Comparison of ENCODE assay signal across 8 cellular contexts in genomic region chr4:159227984-159228383, GRCh38.
A peak's percentile ranks its signal among the peaks of the same experiment; 100 is the strongest.
DNase-seq lines count a peak whose midpoint lies in the region; ATAC-seq, FAIRE-seq and TF ChIP-seq lines count a peak whose summit lies in the region.

No MANE protein-coding gene starts in this region.

- peaks cover 4 to 5% of the 10 kb centered on the region in 2 donors for H3K4me1 ChIP-seq in small intestine (ENCODE audit: control insufficient read depth in 2 of 2, insufficient read depth in 1 of 2, low read depth in 1 of 2, low read length in 1 of 2)

- ATAC-seq in stimulated activated naive CD8-positive, alpha-beta T cell treated with anti-CD3 and anti-CD28 coated beads, Interleukin-15, Interleukin-2, amounts not matched to agents 100 U/mL and 50 U/mL, for 24 hours = no peak

- no peak for FAIRE-seq in small intestine (lab: Jason Lieb, UNC)

- H3K27ac ChIP-seq in caudate nucleus (ENCODE audit: low read depth, low read length) (no peak overlapping the region), small intestine (ENCODE audit: low read depth in 1 of 2, low read length in 1 of 2) (peak overlapping the region in 1 of 2 donors; percentile 46)

- no peak overlapping the region for H3K4me3 ChIP-seq in kidney epithelial cell (ENCODE audit: low read depth, low read length)
- H3K4me3 ChIP-seq in small intestine (ENCODE audit: low read depth in 1 of 2, low read length in 2 of 2) = no peak overlapping the region

- no peaks in the 10 kb centered on the region for H3K9me3 Mint-ChIP-seq in activated T-cell treated with anti-CD3 and anti-CD28 coated beads, Interleukin-2, amount 50 U/mL, for 24 hours

- H3K4me3 Mint-ChIP-seq in activated T-cell treated with anti-CD3 and anti-CD28 coated beads, Interleukin-2, amount 50 U/mL, for 24 hours = no peak overlapping the region

- H3K36me3 Mint-ChIP-seq in activated T-cell treated with anti-CD3 and anti-CD28 coated beads, Interleukin-2, amount 50 U/mL, for 24 hours (ENCODE audit: low read depth) = no peaks in the 10 kb centered on the region

- no peaks in the 10 kb centered on the region for H3K27me3 Mint-ChIP-seq in activated T-cell treated with anti-CD3 and anti-CD28 coated beads, Interleukin-2, amount 50 U/mL, for 24 hours

- H3K27me3 ChIP-seq in kidney epithelial cell (ENCODE audit: control insufficient read depth, insufficient read depth, low read length) (no peaks in the 10 kb centered on the region), small intestine (ENCODE audit: control insufficient read depth in 2 of 2, insufficient read depth in 2 of 2, low read length in 2 of 2) (no peaks in the 10 kb centered on the region)

- no peak overlapping the region for H3K27ac Mint-ChIP-seq in activated T-cell treated with anti-CD3 and anti-CD28 coated beads, Interleukin-2, amount 50 U/mL, for 24 hours

- 25 to 27% (median 27%) methylated on average over 11 of the region's 11 CpGs for WGBS in small intestine, 3 donors

- peaks cover 32% of the 10 kb centered on the region for H3K4me1 Mint-ChIP-seq in activated T-cell treated with anti-CD3 and anti-CD28 coated beads, Interleukin-2, amount 50 U/mL, for 24 hours (ENCODE audit: low read depth)

- TF ChIP-seq CTCF in kidney epithelial cell (IDR thresholded peaks at IDR 0.05; ENCODE audit: insufficient read depth, low read length, poor library complexity, severe bottlenecking) = no peak

- no peaks in the 10 kb centered on the region for H3K9me3 ChIP-seq in small intestine (ENCODE audit: control insufficient read depth, low read depth)

- DNase-seq in HPDE6-E6E7 (ENCODE audit: extremely low spot score) (peak; percentile 64), caudate nucleus (lab: John Stamatoyannopoulos, UW) (peak in 31 of 61 donors; percentile 7 to 68 (median 27)), kidney epithelial cell (ENCODE audit: low read depth) (peak; percentile 79), small intestine (peak; percentile 79), SKM-1 (lab: John Stamatoyannopoulos, UW; ENCODE audit: unreplicated experiment) (no peak), mesenteric fat pad (ENCODE audit: low spot score) (no peak)
- no peak for DNase-seq in stimulated activated naive CD8-positive, alpha-beta T cell treated with anti-CD3 and anti-CD28 coated beads, Interleukin-15, Interleukin-2, amounts not matched to agents 100 U/mL and 50 U/mL, for 24 hours
- DNase-seq in activated T-cell treated with anti-CD3 and anti-CD28 coated beads, Interleukin-2, amount 50 U/mL, for 24 hours = no peak

- H3K36me3 ChIP-seq in kidney epithelial cell (ENCODE audit: control insufficient read depth, insufficient read depth, low read length) (no peaks in the 10 kb centered on the region), small intestine (ENCODE audit: control insufficient read depth in 2 of 2, insufficient read depth in 2 of 2, low read length in 2 of 2) (no peaks in the 10 kb centered on the region)

Comparison
In these comparisons a context has a peak if more than half of its experiments do, and no peak if none do; other contexts are left out.
1. DNase-seq: peak in HPDE6-E6E7 (single experiment), caudate nucleus (31 of 61), kidney epithelial cell (single experiment) and small intestine (single experiment); none in stimulated activated naive CD8-positive, alpha-beta T cell treated with anti-CD3 and anti-CD28 coated beads, Interleukin-15, Interleukin-2, amounts not matched to agents 100 U/mL and 50 U/mL, for 24 hours (single experiment), SKM-1 (single experiment), mesenteric fat pad (single experiment) and activated T-cell treated with anti-CD3 and anti-CD28 coated beads, Interleukin-2, amount 50 U/mL, for 24 hours (single experiment).